In genomic region chr16:34054969-34055368, GRCh38 we compare ENCODE assay signal across 16 cellular contexts.
A peak's percentile ranks its signal among the peaks of the same experiment; 100 is the strongest.
DNase-seq lines count a peak whose midpoint lies in the region; ATAC-seq, FAIRE-seq and TF ChIP-seq lines count a peak whose summit lies in the region.
"Had no signal": no experiment of that assay in that cellular context is flagged by ENCODE, and none has a peak within 500 bp of the region (broad histone marks: within the 10 kb centered on the region; RNA-seq: fewer than 3 reads in every experiment).

No MANE protein-coding gene starts in this region.

- in situ Hi-C loops in HepG2 (cut with HindIII; ENCODE audit: extremely low pct_ligation_motif_present, low pct_unique_long_range_greater_than_20kb) (no loop called here), K562 (cut with MboI) (no loop called here)

- H4K20me1 ChIP-seq in HepG2 (ENCODE audit: insufficient read depth, low read length) (no peaks in the 10 kb centered on the region), K562 (replicated peaks; ENCODE audit: control insufficient read depth, insufficient read depth, low read length) (no peaks in the 10 kb centered on the region), hepatocyte (ENCODE audit: insufficient read depth, poor library complexity, severe bottlenecking) (no peaks in the 10 kb centered on the region)
- H4K20me1 ChIP-seq: BLaER1 treated with 17β-estradiol and CSF1 and Interleukin-3, amounts not matched to agents 10 nM and 100 nM had no signal

- H3K27ac ChIP-seq in HepG2 (ENCODE audit: extremely low read length, insufficient read depth, low read length) (no peak overlapping the region), right lobe of liver (no peak overlapping the region), K562 (ENCODE audit: extremely low read depth, low read depth, low read length) (no peak overlapping the region), liver (ENCODE audit: low read depth in 1 of 2, low read length in 2 of 2) (no peak overlapping the region), hepatocyte (no peak overlapping the region)
- H3K27ac ChIP-seq: BLaER1 treated with 17β-estradiol and CSF1 and Interleukin-3, amounts not matched to agents 10 nM and 100 nM had no signal

- CTCF ChIA-PET in HepG2 (lab: Yijun Ruan, JAX; ENCODE audit: low intra/inter-chr PET ratio, low total read pairs) (no interaction called here), K562 (lab: Yijun Ruan, JAX; ENCODE audit: low intra/inter-chr PET ratio) (no interaction called here)

- no peak for TF ChIP-seq POLR2A in HepG2 (IDR thresholded peaks at IDR 0.05; ENCODE audit: insufficient read depth in 1 of 2, low read depth in 2 of 2, low read length in 2 of 2)
- no peak for TF ChIP-seq POLR2A in right lobe of liver (IDR thresholded peaks at IDR 0.05)
- no peak for TF ChIP-seq POLR2A in K562 (conservative IDR thresholded peaks at IDR 0.05)

- no peak overlapping the region for H3K4me2 ChIP-seq in HepG2 (ENCODE audit: low read depth, low read length)
- no peak overlapping the region for H3K4me2 ChIP-seq in K562 (ENCODE audit: insufficient read depth, low read length)
- no peak overlapping the region for H3K4me2 ChIP-seq in hepatocyte
- H3K4me2 ChIP-seq: BLaER1 treated with 17β-estradiol and CSF1 and Interleukin-3, amounts not matched to agents 10 nM and 100 nM had no signal

- H3K4me3 ChIP-seq in HepG2 (replicated peaks in 1 of 3; ENCODE audit: insufficient read depth in 1 of 3, low read depth in 2 of 3, low read length in 3 of 3) (no peak overlapping the region), right lobe of liver (no peak overlapping the region), K562 (no peak overlapping the region), liver (ENCODE audit: low read depth in 1 of 3, low read length in 3 of 3) (no peak overlapping the region), hepatocyte (no peak overlapping the region)
- H3K4me3 ChIP-seq: BLaER1 treated with 17β-estradiol and CSF1 and Interleukin-3, amounts not matched to agents 10 nM and 100 nM; GM12878 had no signal

- no peak for ATAC-seq in HepG2
- ATAC-seq in right lobe of liver = no peak
- ATAC-seq in K562 = no peak
- ATAC-seq: GM12878 had no signal

- H3K4me1 ChIP-seq in HepG2 (ENCODE audit: insufficient read depth, low read length) (no peaks in the 10 kb centered on the region), right lobe of liver (no peaks in the 10 kb centered on the region), K562 (replicated peaks in 1 of 2; ENCODE audit: control insufficient read depth in 2 of 2, insufficient read depth in 2 of 2, low read length in 2 of 2) (no peaks in the 10 kb centered on the region), liver (ENCODE audit: control insufficient read depth in 4 of 4, insufficient read depth in 4 of 4, low read length in 3 of 4) (no peaks in the 10 kb centered on the region), hepatocyte (ENCODE audit: insufficient read depth) (no peaks in the 10 kb centered on the region)
- H3K4me1 ChIP-seq: BLaER1 treated with 17β-estradiol and CSF1 and Interleukin-3, amounts not matched to agents 10 nM and 100 nM had no signal

- no peak overlapping the region for H2AFZ ChIP-seq in HepG2 (ENCODE audit: low read length)
- no peak overlapping the region for H2AFZ ChIP-seq in K562 (ENCODE audit: low read depth, low read length)
- H2AFZ ChIP-seq in hepatocyte = no peak overlapping the region

- no peaks in the 10 kb centered on the region for H3K9me1 ChIP-seq in K562 (ENCODE audit: control insufficient read depth, insufficient read depth, low read length)

- TF ChIP-seq EP300 in HepG2 (IDR thresholded peaks at IDR 0.05; ENCODE audit: low read depth in 2 of 2, low read length in 2 of 2) = no peak
- no peak for TF ChIP-seq EP300 in HepG2 (CRISPR knock-in tag; IDR thresholded peaks at IDR 0.05; ENCODE audit: borderline replicate concordance)
- no peak for TF ChIP-seq EP300 in K562 (IDR thresholded peaks at IDR 0.05; ENCODE audit: low read length)

- no TSS peak for BruUV-seq in HepG2 (replicated peaks; lab: Mats Ljungman, UMichigan)
- BruUV-seq in K562 (replicated peaks; lab: Mats Ljungman, UMichigan) = no TSS peak

- DNase-seq in HepG2 (ENCODE audit: low spot score) (no peak), right lobe of liver (no peak), K562 (ENCODE audit: extremely low read depth in 1 of 4, low spot score in 3 of 4) (no peak), hepatocyte (ENCODE audit: low spot score) (no peak)
- DNase-seq in stimulated activated naive CD4-positive, alpha-beta T cell treated with Interleukin-2 at 50 U/mL for 16 hours (lab: John Stamatoyannopoulos, UW) = no peak
- DNase-seq: CD8-positive, alpha-beta memory T cell; COR-L47; DMS 273 treated with DMSO at 0.1 percent for 48 hours; DMS53; DND-41; EL; H9 had no signal

- H3K27me3 ChIP-seq in HepG2 (ENCODE audit: control insufficient read depth in 1 of 2, insufficient read depth in 2 of 2, low read length in 2 of 2) (no peaks in the 10 kb centered on the region), right lobe of liver (no peaks in the 10 kb centered on the region), K562 (ENCODE audit: control insufficient read depth in 2 of 2, insufficient read depth in 2 of 2, low read length in 2 of 2) (no peaks in the 10 kb centered on the region), liver (ENCODE audit: control insufficient read depth in 4 of 4, insufficient read depth in 4 of 4, low read length in 3 of 4) (peaks cover 0 to 3% (median 0%) of the 10 kb centered on the region in 4 donors), hepatocyte (no peaks in the 10 kb centered on the region)
- H3K27me3 ChIP-seq: BLaER1 treated with 17β-estradiol and CSF1 and Interleukin-3, amounts not matched to agents 10 nM and 100 nM had no signal

- no peaks in the 10 kb centered on the region for H3K79me2 ChIP-seq in HepG2 (ENCODE audit: insufficient read depth, low read length)
- no peaks in the 10 kb centered on the region for H3K79me2 ChIP-seq in K562 (ENCODE audit: control insufficient read depth, insufficient read depth, low read length)
- no peaks in the 10 kb centered on the region for H3K79me2 ChIP-seq in hepatocyte

- 2% methylated on average over 4 of the region's 4 CpGs for WGBS in HepG2 (ENCODE audit: low lambda C conversion rate)
- WGBS in right lobe of liver (ENCODE audit: insufficient coverage, low coverage, low lambda C conversion rate, missing lambda C conversion rate) = 27% methylated on average over 4 of the region's 4 CpGs
- 0% methylated on average over 4 of the region's 4 CpGs for WGBS in K562 (ENCODE audit: insufficient coverage, low coverage, missing lambda C conversion rate)
- 48% methylated on average over 4 of the region's 4 CpGs for WGBS in liver
- WGBS in hepatocyte (ENCODE audit: low lambda C conversion rate, missing lambda C conversion rate) = 62% methylated on average over 4 of the region's 4 CpGs

- TF ChIP-seq CTCF in HepG2 (CRISPR knock-in tag; IDR thresholded peaks at IDR 0.05) = no peak
- TF ChIP-seq CTCF in right lobe of liver (IDR thresholded peaks at IDR 0.05) = no peak
- no peak for TF ChIP-seq CTCF in K562 (IDR thresholded peaks at IDR 0.05 in 2 of 3, conservative IDR thresholded peaks at IDR 0.05 in 1 of 3; ENCODE audit: insufficient read depth in 2 of 3, low read depth in 1 of 3, low read length in 3 of 3)
- no peak for TF ChIP-seq CTCF in liver (IDR thresholded peaks at IDR 0.05; ENCODE audit: low read depth, low read length, missing input control)
- no peak for TF ChIP-seq CTCF in hepatocyte (IDR thresholded peaks at IDR 0.05; ENCODE audit: poor library complexity)

- FAIRE-seq in HepG2 (lab: Jason Lieb, UNC) = peak; percentile 83
- FAIRE-seq in K562 (lab: Jason Lieb, UNC) = no peak
- FAIRE-seq: GM12878, H1 had no signal

- POLR2A ChIA-PET in HepG2 (lab: Yijun Ruan, JAX) = no interaction called here
- POLR2A ChIA-PET in K562 (lab: Yijun Ruan, JAX) = no interaction called here

- H3K9me2 ChIP-seq in hepatocyte (replicated peaks; ENCODE audit: insufficient read depth) = no peaks in the 10 kb centered on the region

- TF ChIP-seq RAD21 in HepG2 (CRISPR knock-in tag; IDR thresholded peaks at IDR 0.05) (no peak), K562 (CRISPR knock-in tag; conservative IDR thresholded peaks at IDR 0.05 in 1 of 2, IDR thresholded peaks at IDR 0.05 in 1 of 2) (no peak), liver (IDR thresholded peaks at IDR 0.05) (no peak)

- H3K36me3 ChIP-seq in HepG2 (replicated peaks in 1 of 2; ENCODE audit: control insufficient read depth in 1 of 2, insufficient read depth in 2 of 2, low read length in 2 of 2) (no peaks in the 10 kb centered on the region), right lobe of liver (no peaks in the 10 kb centered on the region), K562 (ENCODE audit: control insufficient read depth, insufficient read depth, low read length) (no peaks in the 10 kb centered on the region), liver (ENCODE audit: control insufficient read depth in 4 of 4, insufficient read depth in 3 of 4, low read depth in 1 of 4, low read length in 3 of 4) (no peaks in the 10 kb centered on the region), hepatocyte (replicated peaks; ENCODE audit: insufficient read depth, low read depth) (no peaks in the 10 kb centered on the region)
- H3K36me3 ChIP-seq: BLaER1 treated with 17β-estradiol and CSF1 and Interleukin-3, amounts not matched to agents 10 nM and 100 nM had no signal

- peaks cover 47% of the 10 kb centered on the region for H3K9me3 ChIP-seq in HepG2 (ENCODE audit: low read length)
- H3K9me3 ChIP-seq in right lobe of liver = no peaks in the 10 kb centered on the region
- no peaks in the 10 kb centered on the region for H3K9me3 ChIP-seq in K562 (replicated peaks; ENCODE audit: control insufficient read depth, insufficient read depth, low read depth, low read length)
- peaks cover 0 to 9% (median 0%) of the 10 kb centered on the region in 4 donors for H3K9me3 ChIP-seq in liver (ENCODE audit: control insufficient read depth in 4 of 4, low read length in 3 of 4)
- peaks cover 6% of the 10 kb centered on the region for H3K9me3 ChIP-seq in hepatocyte (ENCODE audit: low read depth)

- H3K9ac ChIP-seq in HepG2 (ENCODE audit: insufficient read depth, low read depth, low read length) (no peak overlapping the region), K562 (ENCODE audit: insufficient read depth in 1 of 2, low read depth in 2 of 2, low read length in 2 of 2) (no peak overlapping the region), liver (ENCODE audit: low read depth in 1 of 2, low read length in 2 of 2) (no peak overlapping the region)
- H3K9ac ChIP-seq: BLaER1 treated with 17β-estradiol and CSF1 and Interleukin-3, amounts not matched to agents 10 nM and 100 nM had no signal

- intact Hi-C loops in HepG2 (cut with micrococcal nuclease; ENCODE audit: unreplicated experiment) (no loop called here), right lobe of liver (cut with DNase I) (no loop called here), K562 (cut with micrococcal nuclease) (no loop called here)

TF ChIP-seq in HepG2, 621 proteins besides CTCF, POLR2A, EP300 and RAD21 (continues in another document):
- peak; percentile 14; the same call in 1 of the 2 replicates for TF ChIP-seq CEBPB (IDR thresholded peaks at IDR 0.05; ENCODE audit: borderline replicate concordance, low read depth, low read length)

TF ChIP-seq in K562, 482 proteins besides CTCF, POLR2A, EP300 and RAD21 (continues in another document):
- TF ChIP-seq STAT5B (CRISPR knock-in tag; IDR thresholded peaks at IDR 0.05) = no peak

TF ChIP-seq in liver, 16 proteins besides CTCF, POLR2A, EP300 and RAD21 (continues in another document):
- TF ChIP-seq NR2F2 (IDR thresholded peaks at IDR 0.05) (no peak), HNF4G (IDR thresholded peaks at IDR 0.05) (no peak), HNF4A (conservative IDR thresholded peaks at IDR 0.05) (no peak)

Comparison
In these comparisons a context has a peak if more than half of its experiments do, and no peak if none do; other contexts are left out.
1. Of the 241 proteins assayed by ChIP-seq in both HepG2 and K562: peak only in HepG2: none; only in K562: CEBPG, TRIM24 and ZNF24; in both: CEBPB; in neither: 234; mixed calls (peak in some experiments, not most) for 3.